In genomic region chr6:83067448-83068413, GRCh38 we compare ENCODE assay signal across 8 cellular contexts. TPM values are rescaled to one million over a fixed set of nuclear protein-coding genes. Genes with fewer than 3 reads are reported as not detected.
DNase-seq lines count a peak whose midpoint lies in the region; ATAC-seq, FAIRE-seq and TF ChIP-seq lines count a peak whose summit lies in the region.

TSS of gene DOP1A (plus strand) at chr6:83067671. CDS start at chr6:83096978, 29,307 bp downstream.

- no peak within 1 kb of the TSS for H4K91ac ChIP-seq in H1 (replicated peaks; ENCODE audit: insufficient read length, low read length)
- H4K91ac ChIP-seq in mesenchymal stem cell (ENCODE audit: low read length) = no peak within 1 kb of the TSS

- peak within 1 kb of the TSS; percentile 85 for H3K4me3 Mint-ChIP-seq in Calu3 (ENCODE audit: low read depth, unreplicated experiment)
- H3K4me3 Mint-ChIP-seq in activated CD8-positive, alpha-beta memory T cell treated with anti-CD3 and anti-CD28 coated beads, Interleukin-2, amount 10 ng/mL, durations not matched to agents 7 days and 5 days = peak within 1 kb of the TSS; percentile 82

- H2BK5ac ChIP-seq in H1 (ENCODE audit: low read depth, low read length) (peak within 1 kb of the TSS; percentile 63), mesenchymal stem cell (ENCODE audit: low read depth, low read length, poor library complexity, severe bottlenecking) (no peak within 1 kb of the TSS)

- peak within 1 kb of the TSS; percentile 68; the same call in 1 of the 2 replicates for H2AFZ ChIP-seq in H1 (ENCODE audit: low read length)
- H2AFZ ChIP-seq in mesenchymal stem cell (ENCODE audit: low read depth, low read length) = peak within 1 kb of the TSS; percentile 99

- no peak within 1 kb of the TSS for H3K23ac ChIP-seq in H1 (ENCODE audit: insufficient read length)
- H3K23ac ChIP-seq in mesenchymal stem cell (ENCODE audit: low read length in 2 of 2) = peak within 1 kb of the TSS in 1 of 2 experiments; percentile 93

- peak; percentile 90 to 95 for TF ChIP-seq RAD21 in H1 (IDR thresholded peaks at IDR 0.05 in 1 of 2, conservative IDR thresholded peaks at IDR 0.05 in 1 of 2; ENCODE audit: low read depth in 2 of 2, low read length in 2 of 2)

- intact Hi-C loops in Calu3 (cut with micrococcal nuclease; ENCODE audit: unreplicated experiment) = loop anchor here (1.0 to 10.0 kb wide), 3 partner anchors 148 to 447 kb away; no protein-coding TSS in a partner anchor

- peak in 1 of 2 experiments; percentile 56; a peak in 1 of 3 replicates for TF ChIP-seq EP300 in H1 (IDR thresholded peaks at IDR 0.05; ENCODE audit: borderline replicate concordance in 1 of 2, low read depth in 2 of 2, low read length in 2 of 2)

- POLR2A ChIA-PET in H1 (lab: Charles Lee; ENCODE audit: partially characterized antibody) = interaction anchor here (0.7 to 1.7 kb wide), 4 partner anchors 10 to 821 kb away, joined by 3 to 6 read pairs (median 4); partner anchors contain the start of gene IBTK

- H3K36me3 Mint-ChIP-seq in Calu3 (ENCODE audit: insufficient read depth, unreplicated experiment) = peaks cover 32% of the 10 kb centered on the region
- no peaks in the 10 kb centered on the region for H3K36me3 Mint-ChIP-seq in activated CD8-positive, alpha-beta memory T cell treated with anti-CD3 and anti-CD28 coated beads, Interleukin-2, amount 10 ng/mL, durations not matched to agents 7 days and 5 days

- DNase-seq in Calu3 (peak; percentile 96), HUDEP-2 (lab: John Stamatoyannopoulos, UW; ENCODE audit: unreplicated experiment in 76 of 76) (peak in 74 of 76 experiments; percentile 77 to 99 (median 96)), NOMO-1 treated with dmso at 0.1 percent for 144 hours (lab: John Stamatoyannopoulos, UW; ENCODE audit: unreplicated experiment) (peak; percentile 97), H1 (ENCODE audit: low read depth in 1 of 2, low spot score in 2 of 2) (peak; percentile 85 to 97), mesenchymal stem cell (peak; percentile 94)
- DNase-seq in activated CD8-positive, alpha-beta memory T cell treated with anti-CD3 and anti-CD28 coated beads, Interleukin-2, amount 10 ng/mL, durations not matched to agents 7 days and 5 days = peak; percentile 97
- DNase-seq in stimulated activated CD8-positive, alpha-beta memory T cell treated with anti-CD3 and anti-CD28 coated beads, Interleukin-12 subunit alpha, Interleukin-12 subunit beta, amount 100 ng/mL, for 4 hours (ENCODE audit: low read depth) = peak; percentile 90

- H3K36me3 ChIP-seq in H1 (ENCODE audit: control insufficient read depth in 2 of 4, insufficient read depth in 4 of 4, low read length in 3 of 4) = no peaks in the 10 kb centered on the region
- no peaks in the 10 kb centered on the region for H3K36me3 ChIP-seq in mesenchymal stem cell (ENCODE audit: control insufficient read depth in 1 of 2, insufficient read depth in 2 of 2, low read depth in 1 of 2, low read length in 2 of 2)

- H3K4ac ChIP-seq in H1 (replicated peaks; ENCODE audit: insufficient read length, low read depth, low read length) = no peak within 1 kb of the TSS
- peak within 1 kb of the TSS in 1 of 2 experiments; percentile 68 for H3K4ac ChIP-seq in mesenchymal stem cell (ENCODE audit: low read depth in 1 of 2, low read length in 2 of 2)

- H2BK15ac ChIP-seq in H1 (ENCODE audit: low read length) = no peak within 1 kb of the TSS
- H2BK15ac ChIP-seq in mesenchymal stem cell (ENCODE audit: low read depth, poor library complexity, severe bottlenecking) = no peak within 1 kb of the TSS

- peaks cover 0 to 15% (median 4%) of the 10 kb centered on the region in 4 experiments; a peak in 2 of 7 replicates for H3K4me1 ChIP-seq in H1 (replicated peaks in 1 of 4; ENCODE audit: control insufficient read depth in 3 of 4, insufficient read depth in 4 of 4, low read length in 3 of 4)
- peaks cover 3% of the 10 kb centered on the region for H3K4me1 ChIP-seq in mesenchymal stem cell (ENCODE audit: control insufficient read depth, insufficient read depth, low read depth, low read length)

- no peaks in the 10 kb centered on the region for H4K20me1 ChIP-seq in H1 (replicated peaks in 1 of 2; ENCODE audit: control insufficient read depth in 1 of 2, insufficient read depth in 2 of 2, low read length in 2 of 2)

- H3K27ac ChIP-seq in H1 (ENCODE audit: low read depth, low read length) (peak within 1 kb of the TSS; percentile 87), mesenchymal stem cell (ENCODE audit: low read length, poor library complexity, severe bottlenecking) (peak within 1 kb of the TSS; percentile 37)

- WGBS in H1 (ENCODE audit: extremely low coverage in 1 of 2, insufficient coverage in 1 of 2, insufficient read length in 1 of 2, insufficient replicate concordance in 2 of 2, low coverage in 1 of 2, low lambda C conversion rate in 2 of 2, missing lambda C conversion rate in 1 of 2), 2 experiments = 1% methylated on average over 52 of the region's 77 CpGs; no CpG with 5 or more reads in 1 of the 2 experiments
- WGBS in mesenchymal stem cell = under 1% methylated on average over 73 of the region's 77 CpGs

- no peak within 1 kb of the TSS for H3K14ac ChIP-seq in H1 (ENCODE audit: insufficient read length)
- H3K14ac ChIP-seq in mesenchymal stem cell (ENCODE audit: low read length in 2 of 2) = peak within 1 kb of the TSS in 1 of 2 experiments; percentile 95

- peak; percentile 90 for TF ChIP-seq CTCF in Calu3 (IDR thresholded peaks at IDR 0.05; ENCODE audit: unreplicated experiment)
- peak; percentile 87 to 94 (median 92) for TF ChIP-seq CTCF in H1 (IDR thresholded peaks at IDR 0.05; ENCODE audit: control extremely low read depth in 1 of 3, insufficient read depth in 1 of 3, low read depth in 1 of 3, low read length in 3 of 3)

- peak; percentile 67 to 72; a peak in 2 of 3 replicates for TF ChIP-seq POLR2A in H1 (IDR thresholded peaks at IDR 0.05; ENCODE audit: control extremely low read depth in 1 of 2, low read depth in 2 of 2, low read length in 2 of 2)

- H3K4me3 ChIP-seq in H1 (ENCODE audit: extremely low read depth in 1 of 4, insufficient read depth in 2 of 4, low read depth in 3 of 4, low read length in 4 of 4) (peak within 1 kb of the TSS; percentile 53 to 85 (median 66)), mesenchymal stem cell (ENCODE audit: insufficient read depth in 1 of 2, low read depth in 1 of 2, low read length in 2 of 2) (peak within 1 kb of the TSS; percentile 94 to 98)

- H3K9me3 Mint-ChIP-seq in Calu3 (ENCODE audit: low read depth, unreplicated experiment) = no peaks in the 10 kb centered on the region
- no peaks in the 10 kb centered on the region for H3K9me3 Mint-ChIP-seq in activated CD8-positive, alpha-beta memory T cell treated with anti-CD3 and anti-CD28 coated beads, Interleukin-2, amount 10 ng/mL, durations not matched to agents 7 days and 5 days (ENCODE audit: low read depth)

- H3K18ac ChIP-seq in H1 (ENCODE audit: extremely low read depth, low read length) = no peak within 1 kb of the TSS; the same call in 1 of the 2 replicates
- peak within 1 kb of the TSS; percentile 30 to 94 for H3K18ac ChIP-seq in mesenchymal stem cell (ENCODE audit: low read depth in 1 of 2, low read length in 2 of 2)

- H4K5ac ChIP-seq in H1 (ENCODE audit: insufficient read length, low read depth, low read length) = peak within 1 kb of the TSS; percentile 96

- no peak for FAIRE-seq in H1 (lab: Jason Lieb, UNC)

- no TSS peak for BruUV-seq in Calu3 (replicated peaks; lab: Mats Ljungman, UMichigan)

- ATAC-seq in GM21381 (IDR thresholded peaks at IDR 0.05; ENCODE audit: unreplicated experiment) = peak; percentile 84
- peak; percentile 88 for ATAC-seq in activated CD8-positive, alpha-beta memory T cell treated with anti-CD3 and anti-CD28 coated beads, Interleukin-2, amount 10 ng/mL, durations not matched to agents 7 days and 5 days

- H3K27me3 Mint-ChIP-seq in Calu3 (ENCODE audit: unreplicated experiment) = no peaks in the 10 kb centered on the region
- no peaks in the 10 kb centered on the region for H3K27me3 Mint-ChIP-seq in activated CD8-positive, alpha-beta memory T cell treated with anti-CD3 and anti-CD28 coated beads, Interleukin-2, amount 10 ng/mL, durations not matched to agents 7 days and 5 days

- peak within 1 kb of the TSS; percentile 48; the same call in 1 of the 2 replicates for H4K8ac ChIP-seq in H1 (ENCODE audit: extremely low read depth, insufficient read depth, low read length)
- no peak within 1 kb of the TSS for H4K8ac ChIP-seq in mesenchymal stem cell (ENCODE audit: low read length)

- H3K27me3 ChIP-seq in H1 (replicated peaks in 1 of 4; ENCODE audit: control insufficient read depth in 3 of 4, extremely low read depth in 1 of 4, insufficient read depth in 3 of 4, low read length in 3 of 4) = no peaks in the 10 kb centered on the region
- H3K27me3 ChIP-seq in mesenchymal stem cell (ENCODE audit: control insufficient read depth in 1 of 2, insufficient read depth in 1 of 2, low read length in 2 of 2) = no peaks in the 10 kb centered on the region

- H2BK120ac ChIP-seq in H1 (replicated peaks; ENCODE audit: low read depth, low read length) (no peak within 1 kb of the TSS), mesenchymal stem cell (ENCODE audit: low read depth, low read length) (peak within 1 kb of the TSS; percentile 35)

- CTCF ChIA-PET in Calu3 (lab: Charles Lee) (interaction anchor here (0.6 to 2.4 kb wide), 9 partner anchors 21 to 808 kb away, joined by 3 to 19 read pairs (median 3); partner anchors contain the start of gene PRSS35), H1 (lab: Charles Lee; ENCODE audit: partially characterized antibody) (interaction anchor here (0.7 to 4.1 kb wide), 48 partner anchors 8 to 891 kb away, joined by 3 to 35 read pairs (median 4); partner anchors contain the start of gene PRSS35)
- CTCF ChIA-PET in activated CD8-positive, alpha-beta memory T cell treated with anti-CD3 and anti-CD28 coated beads, Interleukin-2, amount 10 ng/mL, durations not matched to agents 7 days and 5 days (lab: Charles Lee) = interaction anchor here (0.6 to 6.2 kb wide), 34 partner anchors 10 to 820 kb away, joined by 3 to 199 read pairs (median 6); partner anchors contain the start of genes IBTK, PGM3, PRSS35 and RWDD2A

- peak within 1 kb of the TSS; percentile 23 for H3K56ac ChIP-seq in H1 (replicated peaks; ENCODE audit: insufficient read length, low read depth, low read length)

- no peak within 1 kb of the TSS for H2AK5ac ChIP-seq in H1 (ENCODE audit: low read depth, low read length)
- no peak within 1 kb of the TSS for H2AK5ac ChIP-seq in mesenchymal stem cell (ENCODE audit: low read length, severe bottlenecking)

- H3K9me3 ChIP-seq in H1 (ENCODE audit: insufficient read depth in 2 of 2, low read depth in 1 of 2, low read length in 1 of 2) (no peaks in the 10 kb centered on the region), mesenchymal stem cell (ENCODE audit: control insufficient read depth, low read length) (no peaks in the 10 kb centered on the region)

- H2BK12ac ChIP-seq in H1 (ENCODE audit: low read depth, low read length) (peak within 1 kb of the TSS; percentile 5; the same call in 1 of the 2 replicates), mesenchymal stem cell (ENCODE audit: low read length in 2 of 2) (peak within 1 kb of the TSS in 1 of 2 experiments; percentile 54)

- H3K4me1 Mint-ChIP-seq in Calu3 (ENCODE audit: low read depth, unreplicated experiment) = peaks cover 23% of the 10 kb centered on the region
- peaks cover 44% of the 10 kb centered on the region for H3K4me1 Mint-ChIP-seq in activated CD8-positive, alpha-beta memory T cell treated with anti-CD3 and anti-CD28 coated beads, Interleukin-2, amount 10 ng/mL, durations not matched to agents 7 days and 5 days

- H3K4me2 ChIP-seq in H1 (ENCODE audit: insufficient read depth in 1 of 2, low read depth in 2 of 2, low read length in 2 of 2) (peak within 1 kb of the TSS; percentile 62 to 81), mesenchymal stem cell (ENCODE audit: low read length, poor library complexity, severe bottlenecking) (peak within 1 kb of the TSS; percentile 70)

- peak within 1 kb of the TSS; percentile 55 to 80 (median 74) for H3K9ac ChIP-seq in H1 (replicated peaks in 1 of 4; ENCODE audit: extremely low read depth in 1 of 4, low read depth in 3 of 4, low read length in 3 of 4)
- peak within 1 kb of the TSS; percentile 93 for H3K9ac ChIP-seq in mesenchymal stem cell (ENCODE audit: low read length)

- H3K79me2 ChIP-seq in H1 (ENCODE audit: control insufficient read depth in 1 of 2, insufficient read depth in 2 of 2, low read length in 2 of 2) = peaks cover 0 to 66% of the 10 kb centered on the region in 2 experiments; a peak in 3 of 4 replicates

- H3K23me2 ChIP-seq in H1 (ENCODE audit: low read depth, low read length) = no peaks in the 10 kb centered on the region

- no peaks in the 10 kb centered on the region for H3K79me1 ChIP-seq in H1 (ENCODE audit: low read depth, low read length)
- peaks cover 12% of the 10 kb centered on the region for H3K79me1 ChIP-seq in mesenchymal stem cell (replicated peaks; ENCODE audit: low read length, poor library complexity, severe bottlenecking)

- peak within 1 kb of the TSS; percentile 87 for H3K27ac Mint-ChIP-seq in Calu3 (ENCODE audit: unreplicated experiment)
- H3K27ac Mint-ChIP-seq in activated CD8-positive, alpha-beta memory T cell treated with anti-CD3 and anti-CD28 coated beads, Interleukin-2, amount 10 ng/mL, durations not matched to agents 7 days and 5 days = peak within 1 kb of the TSS; percentile 85

- H2BK20ac ChIP-seq in H1 (ENCODE audit: low read length) = no peak within 1 kb of the TSS

RNA-seq across cellular contexts. Expression of gene DOP1A, which starts in this region (rescaled TPM):
- total RNA-seq in Calu3 (2022) = 23.7 and 24.4 TPM in 2 replicates
- total RNA-seq in activated CD8-positive, alpha-beta memory T cell treated with anti-CD3 and anti-CD28 coated beads, Interleukin-2, amount 10 ng/mL, durations not matched to agents 7 days and 5 days = 10 to 100 TPM; 22.0 to 34.7 TPM
- total RNA-seq in H1 (2021; fragmentation: NEBNext Ultra II Directional; extraction: Animal tissue kit (Norgen Biotek cat#: 25700)) = 14.7 and 15.9 TPM in 2 replicates
- 5.3 and 7.5 TPM in 2 replicates for polyA plus RNA-seq in H1 (2011; rRNA removed)
- polyA plus RNA-seq in H1 (2011; cell fraction: cytosol; rRNA removed) = 8.5 TPM
- polyA plus RNA-seq in H1 (2011; cell fraction: nucleus; rRNA removed) = 10.6 TPM
- polyA plus RNA-seq in H1 (2012, experiment 1 of 2) = 6.3 to 11.7 TPM (median 8.4 TPM) in 4 replicates
- 0.31 TPM for polyA plus RNA-seq in H1 (2012, experiment 2 of 2)
- polyA plus RNA-seq in H1 (2013, experiment 1 of 2) = 6.9 TPM
- polyA plus RNA-seq in H1 (2013, experiment 2 of 2) = 5.3 TPM
- polyA minus RNA-seq in H1 (2011; rRNA and poly(A)+ RNA removed) = 38.8 and 46.6 TPM in 2 replicates
- polyA minus RNA-seq in H1 (2011; cell fraction: cytosol; rRNA and poly(A)+ RNA removed) = 14.1 TPM
- 46.1 TPM for polyA minus RNA-seq in H1 (2011; cell fraction: nucleus; rRNA and poly(A)+ RNA removed)
- 3.7 TPM for polyA plus RNA-seq in mesenchymal stem cell (2013, experiment 1 of 2)
- 3.5 TPM for polyA plus RNA-seq in mesenchymal stem cell (2013, experiment 2 of 2)

Comparison
In these comparisons a context has a peak if more than half of its experiments do, and no peak if none do; other contexts are left out.
1. Peak in every context shown above with its lines: DNase-seq, ATAC-seq, H3K4me3 ChIP-seq and H3K27ac ChIP-seq.